Comparison of ENCODE assay signal across 31 cellular contexts in the genomic region with DNA sequence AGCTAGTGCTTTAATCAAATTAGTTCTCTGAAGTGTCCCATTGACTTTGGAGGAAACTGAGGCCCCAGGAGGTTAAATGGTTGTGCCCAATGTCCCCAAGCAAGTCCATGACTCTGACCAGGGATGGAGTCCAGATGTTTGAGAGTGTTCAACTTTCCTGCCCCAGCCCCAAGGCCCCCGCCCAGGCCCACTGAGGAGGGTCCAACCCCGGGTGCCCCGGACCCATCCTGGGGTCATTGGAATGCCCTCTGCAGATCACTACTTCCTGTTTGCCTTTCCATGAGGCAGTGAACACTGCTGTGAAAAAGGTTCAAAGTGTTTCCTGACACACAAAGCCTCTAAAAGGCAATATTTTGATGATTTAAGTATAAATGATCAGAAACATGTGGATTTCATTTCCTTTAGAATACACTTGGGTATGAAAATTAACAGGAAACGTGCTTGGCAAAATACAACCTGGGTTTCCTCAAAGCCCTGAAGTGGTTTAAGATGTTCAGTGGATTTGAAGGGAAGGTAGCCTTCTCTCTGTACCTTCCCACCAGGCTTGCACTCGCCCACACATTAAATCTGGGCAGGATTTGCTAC.
"Had no signal": no experiment of that assay in that cellular context is flagged by ENCODE, and none has a peak within 500 bp of the region (broad histone marks: within the 10 kb centered on the region; RNA-seq: fewer than 3 reads in every experiment).

No MANE protein-coding gene starts in this region.

- H3K27ac ChIP-seq: adrenal gland, body of pancreas, esophagus muscularis mucosa, gastroesophageal sphincter, heart right ventricle had no signal

- H3K4me3 Mint-ChIP-seq: activated CD4-positive, alpha-beta T cell treated with anti-CD3 and anti-CD28 coated beads for 36 hours; activated CD4-positive, alpha-beta T cell treated with anti-CD3 and anti-CD28 coated beads, Interleukin-2, amount 10 ng/mL, durations not matched to agents 7 days and 5 days; activated CD8-positive, alpha-beta T cell treated with anti-CD3 and anti-CD28 coated beads for 36 hours; activated naive CD8-positive, alpha-beta T cell; activated naive CD8-positive, alpha-beta T cell treated with anti-CD3 and anti-CD28 coated beads, Interleukin-2, amount 50 U/mL, for 24 hours; activated T-cell treated with anti-CD3 and anti-CD28 coated beads, Interleukin-2, amount 50 U/mL, for 4 hours; activated T-helper 17 cell treated with anti-CD3 and anti-CD28 coated beads, Interleukin-2, amount 50 U/mL, for 72 hours; effector memory CD8-positive, alpha-beta T cell had no signal

- H3K9me3 ChIP-seq: adrenal gland, body of pancreas, esophagus muscularis mucosa, gastroesophageal sphincter had no signal

- H3K27me3 Mint-ChIP-seq: activated CD4-positive, alpha-beta T cell treated with anti-CD3 and anti-CD28 coated beads, Interleukin-2, amount 10 ng/mL, durations not matched to agents 7 days and 5 days had no signal

- DNase-seq: activated CD4-positive, alpha-beta T cell treated with anti-CD3 and anti-CD28 coated beads for 36 hours; activated CD4-positive, alpha-beta T cell treated with anti-CD3 and anti-CD28 coated beads, Interleukin-2, amount 10 ng/mL, durations not matched to agents 7 days and 5 days; activated CD4-positive, alpha-beta T cell treated with anti-CD3 and anti-CD28 coated beads, Interleukin-2, amount 50 U/mL, for 48 hours; activated CD4-positive, CD25-positive, alpha-beta regulatory T cell; activated CD4-positive, CD25-positive, alpha-beta regulatory T cell treated with anti-CD3 and anti-CD28 coated beads, Interleukin-2, amount 50 U/mL, for 72 hours; activated CD8-positive, alpha-beta memory T cell treated with anti-CD3 and anti-CD28 coated beads for 24 hours; activated CD8-positive, alpha-beta T cell treated with anti-CD3 and anti-CD28 coated beads for 36 hours; activated effector memory CD4-positive, alpha-beta T cell treated with Interleukin-2 at 50 U/mL for 16 hours; activated gamma-delta T cell treated with Interleukin-2 at 50 U/mL for 16 hours; activated naive CD4-positive, alpha-beta T cell treated with anti-CD3 and anti-CD28 coated beads, Interleukin-2, amount 50 U/mL, for 16 hours; activated naive CD4-positive, alpha-beta T cell treated with Interleukin-2 at 50 U/mL for 16 hours; activated naive CD8-positive, alpha-beta T cell treated with anti-CD3 and anti-CD28 coated beads, Interleukin-2, amount 50 U/mL, for 24 hours; activated T-cell treated with anti-CD3 and anti-CD28 coated beads, Interleukin-2, amount 50 U/mL, for 4 hours; adrenal gland; amygdala; aorta; body of pancreas; caudate nucleus; cortex of kidney; dermis blood vessel endothelial cell; effector CD4-positive, alpha-beta T cell; effector memory CD8-positive, alpha-beta T cell; erythroblast; foreskin melanocyte; heart right ventricle; T-helper 2 cell had no signal

- FAIRE-seq: colon had no signal

- H3K4me3 ChIP-seq: adrenal gland, body of pancreas, esophagus muscularis mucosa, gastroesophageal sphincter, heart right ventricle had no signal

- H3K36me3 ChIP-seq: adrenal gland, esophagus muscularis mucosa, gastroesophageal sphincter, heart right ventricle had no signal

- ATAC-seq: activated CD4-positive, alpha-beta T cell treated with anti-CD3 and anti-CD28 coated beads for 36 hours; activated CD8-positive, alpha-beta T cell treated with anti-CD3 and anti-CD28 coated beads for 36 hours; activated naive CD8-positive, alpha-beta T cell treated with anti-CD3 and anti-CD28 coated beads, Interleukin-2, amount 50 U/mL, for 24 hours; activated T-cell treated with anti-CD3 and anti-CD28 coated beads, Interleukin-2, amount 50 U/mL, for 4 hours; activated T-helper 17 cell treated with anti-CD3 and anti-CD28 coated beads, Interleukin-2, amount 50 U/mL, for 72 hours; body of pancreas; effector memory CD8-positive, alpha-beta T cell; gastroesophageal sphincter; heart right ventricle had no signal

- H3K4me1 Mint-ChIP-seq: activated CD4-positive, alpha-beta T cell treated with anti-CD3 and anti-CD28 coated beads for 36 hours; activated CD4-positive, alpha-beta T cell treated with anti-CD3 and anti-CD28 coated beads, Interleukin-2, amount 10 ng/mL, durations not matched to agents 7 days and 5 days; activated naive CD8-positive, alpha-beta T cell treated with anti-CD3 and anti-CD28 coated beads, Interleukin-2, amount 50 U/mL, for 24 hours; activated T-helper 17 cell treated with anti-CD3 and anti-CD28 coated beads, Interleukin-2, amount 50 U/mL, for 72 hours had no signal

- H3K27ac Mint-ChIP-seq: activated CD4-positive, alpha-beta T cell treated with anti-CD3 and anti-CD28 coated beads for 36 hours; activated CD4-positive, alpha-beta T cell treated with anti-CD3 and anti-CD28 coated beads, Interleukin-2, amount 10 ng/mL, durations not matched to agents 7 days and 5 days; activated CD8-positive, alpha-beta T cell treated with anti-CD3 and anti-CD28 coated beads for 36 hours; activated naive CD8-positive, alpha-beta T cell; activated naive CD8-positive, alpha-beta T cell treated with anti-CD3 and anti-CD28 coated beads, Interleukin-2, amount 50 U/mL, for 24 hours; activated T-helper 17 cell treated with anti-CD3 and anti-CD28 coated beads, Interleukin-2, amount 50 U/mL, for 72 hours had no signal

- H3K36me3 Mint-ChIP-seq: activated naive CD8-positive, alpha-beta T cell had no signal

- H3K27me3 ChIP-seq: adrenal gland, body of pancreas, esophagus muscularis mucosa, gastroesophageal sphincter had no signal

- H3K4me1 ChIP-seq: adrenal gland, body of pancreas, esophagus muscularis mucosa, gastroesophageal sphincter, heart right ventricle had no signal

- H3K9me3 Mint-ChIP-seq: activated CD8-positive, alpha-beta T cell treated with anti-CD3 and anti-CD28 coated beads for 36 hours; activated naive CD8-positive, alpha-beta T cell treated with anti-CD3 and anti-CD28 coated beads, Interleukin-2, amount 50 U/mL, for 24 hours; activated T-cell treated with anti-CD3 and anti-CD28 coated beads, Interleukin-2, amount 50 U/mL, for 4 hours; effector memory CD8-positive, alpha-beta T cell had no signal
